Comparison of ENCODE assay signal across 8 cellular contexts in the genomic region with DNA sequence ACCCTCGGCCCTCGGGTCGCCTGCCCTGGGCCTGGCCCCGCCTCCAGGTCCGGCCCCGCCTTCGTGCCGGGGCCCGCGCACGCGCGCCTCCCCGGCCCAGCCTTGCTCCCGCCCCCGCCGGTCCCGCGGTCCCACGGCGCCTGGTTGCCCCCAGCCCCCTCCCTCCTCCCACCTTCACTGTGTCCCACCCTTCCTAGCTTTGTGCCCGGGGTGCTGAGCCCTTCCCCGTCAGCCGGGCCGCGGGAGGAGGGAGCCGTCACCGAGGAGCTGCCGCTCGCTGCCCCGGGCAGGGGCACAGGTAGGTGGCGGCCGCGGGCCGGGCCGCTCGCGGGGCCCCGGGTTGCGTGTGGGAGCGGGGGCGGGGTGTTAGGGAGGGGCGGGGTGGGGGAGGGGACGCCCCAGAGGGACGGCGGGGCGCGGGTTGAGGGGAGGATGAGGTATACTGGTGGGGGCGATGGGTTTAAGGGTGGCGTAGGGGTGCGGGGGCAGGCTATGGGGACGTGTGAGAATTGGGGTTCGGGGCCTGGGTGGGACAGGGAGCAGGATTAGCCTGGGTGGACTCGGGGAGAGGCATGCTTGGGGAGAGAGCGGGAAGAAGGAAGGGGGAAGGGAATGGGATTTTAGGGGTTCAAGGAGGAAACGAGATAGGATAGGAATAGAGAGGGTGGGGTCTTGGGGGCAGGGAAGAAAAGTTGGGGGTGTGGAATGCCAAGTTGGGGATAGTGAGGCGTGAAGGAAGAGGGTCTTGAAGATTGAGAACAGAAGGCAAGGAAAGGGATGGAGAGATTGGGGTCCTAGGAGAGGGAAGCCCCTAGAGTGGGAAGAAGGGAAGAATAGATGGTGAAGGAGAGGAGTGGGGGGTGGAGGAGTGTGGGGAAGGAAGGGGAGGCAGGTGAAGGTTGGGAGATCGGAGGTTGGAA. TPM values are rescaled to one million over a fixed set of nuclear protein-coding genes. Genes with fewer than 3 reads are reported as not detected.
DNase-seq lines count a peak whose midpoint lies in the region; ATAC-seq, FAIRE-seq and TF ChIP-seq lines count a peak whose summit lies in the region.

A gene with protein sequence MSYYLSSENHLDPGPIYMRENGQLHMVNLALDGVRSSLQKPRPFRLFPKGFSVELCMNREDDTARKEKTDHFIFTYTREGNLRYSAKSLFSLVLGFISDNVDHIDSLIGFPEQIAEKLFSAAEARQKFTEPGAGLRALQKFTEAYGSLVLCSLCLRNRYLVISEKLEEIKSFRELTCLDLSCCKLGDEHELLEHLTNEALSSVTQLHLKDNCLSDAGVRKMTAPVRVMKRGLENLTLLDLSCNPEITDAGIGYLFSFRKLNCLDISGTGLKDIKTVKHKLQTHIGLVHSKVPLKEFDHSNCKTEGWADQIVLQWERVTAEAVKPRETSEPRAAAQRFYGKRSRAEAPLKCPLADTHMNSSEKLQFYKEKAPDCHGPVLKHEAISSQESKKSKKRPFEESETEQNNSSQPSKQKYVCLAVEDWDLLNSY (plus strand): TSS at position 99 of the 920 bp plus-strand sequence. CDS start 5,650 bp downstream, outside the sequence.

- in situ Hi-C loops in mammary epithelial cell (cut with MboI; ENCODE audit: low sequenced_read_pairs in 2 of 2) = no loop called here
- in situ Hi-C loops in HepG2 (cut with HindIII; ENCODE audit: extremely low pct_ligation_motif_present, low pct_unique_long_range_greater_than_20kb) = no loop called here

- peak within 1 kb of the TSS; percentile 84 for H3K27ac ChIP-seq in mammary epithelial cell (ENCODE audit: insufficient read depth, low read depth, low read length)
- H3K27ac ChIP-seq in HepG2 (ENCODE audit: extremely low read length, insufficient read depth, low read length) = peak within 1 kb of the TSS; percentile 82
- peak within 1 kb of the TSS; percentile 68 for H3K27ac ChIP-seq in temporal lobe (ENCODE audit: low read depth, low read length)

- POLR2A ChIA-PET in HepG2 (lab: Yijun Ruan, JAX) = interaction anchor here (0.6 to 2.6 kb wide), 22 partner anchors 7 to 116 kb away, joined by 3 to 46 read pairs (median 6); a partner anchor contains a TSS

- H3K9me3 ChIP-seq in mammary epithelial cell (replicated peaks; ENCODE audit: insufficient read depth, low read length) = no peaks in the 10 kb centered on the region
- H3K9me3 ChIP-seq in HepG2 (ENCODE audit: low read length) = no peaks in the 10 kb centered on the region

- TF ChIP-seq POLR2A in GM12892 (IDR thresholded peaks at IDR 0.05; ENCODE audit: low read depth, low read length) (peak; percentile 29; the same call in 1 of the 2 replicates), HepG2 (IDR thresholded peaks at IDR 0.05; ENCODE audit: insufficient read depth in 1 of 2, low read depth in 2 of 2, low read length in 2 of 2) (peak in 1 of 2 experiments; percentile 32; a peak in 1 of 4 replicates)

- intact Hi-C loops in mammary epithelial cell (cut with micrococcal nuclease) (loop anchor here (1.0 kb wide), 2 partner anchors 11 to 57 kb away; a partner anchor contains a TSS), HepG2 (cut with micrococcal nuclease; ENCODE audit: unreplicated experiment) (loop anchor here (5.0 kb wide), 1 partner anchor 54 kb away; a partner anchor contains a TSS)

- CTCF ChIA-PET in mammary epithelial cell (lab: Charles Lee; ENCODE audit: low non-redundant PET) (interaction anchor here (0.6 to 0.7 kb wide), 3 partner anchors 7 to 669 kb away, joined by 3 to 20 read pairs (median 10); no protein-coding TSS in a partner anchor), HepG2 (lab: Yijun Ruan, JAX; ENCODE audit: low intra/inter-chr PET ratio, low total read pairs) (interaction anchor here (4.2 kb wide), 1 partner anchor 69 kb away, joined by 53 read pairs; no protein-coding TSS in a partner anchor)

- H3K27me3 ChIP-seq in mammary epithelial cell (ENCODE audit: insufficient read depth, low read length) = no peaks in the 10 kb centered on the region
- no peaks in the 10 kb centered on the region; a peak in 1 of 5 replicates for H3K27me3 ChIP-seq in HepG2 (ENCODE audit: control insufficient read depth in 1 of 2, insufficient read depth in 2 of 2, low read length in 2 of 2)

- DNase-seq in AG09309 (ENCODE audit: low read depth) (no peak), GM12892 (ENCODE audit: insufficient read length) (peak; percentile 89), NCI-H2227 (lab: John Stamatoyannopoulos, UW; ENCODE audit: unreplicated experiment) (peak; percentile 97), mammary epithelial cell (no peak), HepG2 (ENCODE audit: low spot score) (no peak), hippocampal formation (lab: John Stamatoyannopoulos, UW) (no peak)

- H3K4me1 ChIP-seq in mammary epithelial cell (ENCODE audit: insufficient read depth, low read length) (peaks cover 24% of the 10 kb centered on the region), HepG2 (ENCODE audit: insufficient read depth, low read length) (peaks cover 77% of the 10 kb centered on the region)

- 0% methylated on average over 3 of the region's 58 CpGs for WGBS in mammary epithelial cell (ENCODE audit: low coverage, missing lambda C conversion rate)
- WGBS in HepG2 (ENCODE audit: low lambda C conversion rate) = 1% methylated on average over 33 of the region's 58 CpGs

- H3K9ac ChIP-seq in mammary epithelial cell (ENCODE audit: insufficient read depth, low read length) (peak within 1 kb of the TSS; percentile 73), HepG2 (ENCODE audit: insufficient read depth, low read depth, low read length) (peak within 1 kb of the TSS; percentile 78)

- TF ChIP-seq EP300 in HepG2 (IDR thresholded peaks at IDR 0.05; ENCODE audit: low read depth in 2 of 2, low read length in 2 of 2) (no peak), HepG2 (CRISPR knock-in tag; IDR thresholded peaks at IDR 0.05; ENCODE audit: borderline replicate concordance) (no peak)

- peak within 1 kb of the TSS; percentile 99 for H2AFZ ChIP-seq in mammary epithelial cell (ENCODE audit: low read depth, low read length)
- no peak within 1 kb of the TSS for H2AFZ ChIP-seq in HepG2 (ENCODE audit: low read length)

- H3K4me3 ChIP-seq in AG09309 (ENCODE audit: control insufficient read depth, low read depth, low read length) = peak within 1 kb of the TSS; percentile 88
- peak within 1 kb of the TSS; percentile 90 to 99 (median 96) for H3K4me3 ChIP-seq in mammary epithelial cell (replicated peaks in 1 of 3; ENCODE audit: insufficient read depth in 1 of 3, low read depth in 2 of 3, low read length in 3 of 3)
- peak within 1 kb of the TSS; percentile 84 to 99 (median 98) for H3K4me3 ChIP-seq in HepG2 (replicated peaks in 1 of 3; ENCODE audit: insufficient read depth in 1 of 3, low read depth in 2 of 3, low read length in 3 of 3)

- ATAC-seq in HG02642 (IDR thresholded peaks at IDR 0.05; ENCODE audit: poor library complexity, unreplicated experiment) (peak; percentile 72), HepG2 (peak; percentile 82)

- H3K79me2 ChIP-seq in mammary epithelial cell (ENCODE audit: insufficient read depth, low read length) (peaks cover 86% of the 10 kb centered on the region), HepG2 (ENCODE audit: insufficient read depth, low read length) (peaks cover 57% of the 10 kb centered on the region)

- peaks cover 7% of the 10 kb centered on the region for H3K36me3 ChIP-seq in mammary epithelial cell (ENCODE audit: insufficient read depth, low read length)
- H3K36me3 ChIP-seq in HepG2 (replicated peaks in 1 of 2; ENCODE audit: control insufficient read depth in 1 of 2, insufficient read depth in 2 of 2, low read length in 2 of 2) = peaks cover 2 to 10% of the 10 kb centered on the region in 2 experiments; a peak in 4 of 5 replicates

- dilution Hi-C loops in mammary epithelial cell (cut with HindIII; ENCODE audit: low sequenced_read_pairs) = no loop called here

- peak; percentile 23 for TF ChIP-seq CTCF in AG09309 (IDR thresholded peaks at IDR 0.05; ENCODE audit: control insufficient read depth, insufficient read depth, low read depth, low read length, missing control alignments)
- TF ChIP-seq CTCF in mammary epithelial cell (conservative IDR thresholded peaks at IDR 0.05 in 1 of 2, IDR thresholded peaks at IDR 0.05 in 1 of 2; ENCODE audit: extremely low read depth in 1 of 2, insufficient read depth in 1 of 2, low read depth in 1 of 2, low read length in 2 of 2) = peak in 1 of 2 donors; percentile 50
- TF ChIP-seq CTCF in HepG2 (CRISPR knock-in tag; IDR thresholded peaks at IDR 0.05) = peak; percentile 46

- peak; percentile 94 for FAIRE-seq in GM12892 (lab: Jason Lieb, UNC)
- FAIRE-seq in HepG2 (lab: Jason Lieb, UNC) = no peak

- H3K4me2 ChIP-seq in mammary epithelial cell (ENCODE audit: insufficient read depth, low read depth, low read length) (peak within 1 kb of the TSS; percentile 85), HepG2 (ENCODE audit: low read depth, low read length) (peak within 1 kb of the TSS; percentile 87)

- no peaks in the 10 kb centered on the region for H4K20me1 ChIP-seq in mammary epithelial cell (ENCODE audit: insufficient read depth, low read length)
- 0 out of 2 replicates have a peak, but pooled peaks cover 4% of the 10 kb centered on the region for H4K20me1 ChIP-seq in HepG2 (ENCODE audit: insufficient read depth, low read length)

- no peak; the same call in 1 of the 2 replicates for TF ChIP-seq RAD21 in HepG2 (CRISPR knock-in tag; IDR thresholded peaks at IDR 0.05)

- BruUV-seq in mammary epithelial cell (replicated peaks; lab: Mats Ljungman, UMichigan) (no TSS peak), HepG2 (replicated peaks; lab: Mats Ljungman, UMichigan) (no TSS peak)

RNA-seq across cellular contexts. Expression of the gene that starts here (rescaled TPM):
- 26.8 TPM for polyA plus RNA-seq in GM12892 (2012; ENCODE audit: missing spikeins)
- total RNA-seq in mammary epithelial cell (10 to 100 TPM; 43.7 to 61.0 TPM), HepG2 (2016; rRNA removed; fragmentation: Illumina TruSeq; extraction: Trizol) (43.6 and 55.1 TPM in 2 replicates), temporal lobe (12.3 TPM)
- polyA plus RNA-seq in mammary epithelial cell (53.4 TPM), HepG2 (2011; rRNA removed) (27.2 and 30.6 TPM in 2 replicates)
- polyA minus RNA-seq in mammary epithelial cell = 39.4 TPM
- 14.7 and 15.5 TPM in 2 replicates for total RNA-seq in HepG2 (2016; cell fraction: cytosol; rRNA removed; fragmentation: Illumina TruSeq; extraction: Trizol; ENCODE audit: low read depth)
- 40.9 and 54.9 TPM in 2 replicates for total RNA-seq in HepG2 (2016; cell fraction: insoluble cytoplasmic fraction; rRNA removed; fragmentation: Illumina TruSeq; extraction: Trizol)
- 28.8 and 31.5 TPM in 2 replicates for total RNA-seq in HepG2 (2016; cell fraction: membrane; rRNA removed; fragmentation: Illumina TruSeq; extraction: Trizol)
- 19.6 and 22.9 TPM in 2 replicates for total RNA-seq in HepG2 (2016; cell fraction: nucleus; rRNA removed; fragmentation: Illumina TruSeq; extraction: Trizol)
- polyA plus RNA-seq in HepG2 (2011; cell fraction: cytosol; rRNA removed) = 23.7 and 24.0 TPM in 2 replicates
- 13.2 and 13.6 TPM in 2 replicates for polyA plus RNA-seq in HepG2 (2011; cell fraction: nucleus; rRNA removed)
- polyA plus RNA-seq in HepG2 (2012) = 30.5 and 31.4 TPM in 2 replicates
- 14.5 and 16.9 TPM in 2 replicates for polyA plus RNA-seq in HepG2 (2016; cell fraction: cytosol; fragmentation: Illumina TruSeq; extraction: Trizol; ENCODE audit: low read depth)
- 56.4 and 59.0 TPM in 2 replicates for polyA plus RNA-seq in HepG2 (2016; cell fraction: insoluble cytoplasmic fraction; fragmentation: Illumina TruSeq; extraction: Trizol; ENCODE audit: low read depth)
- 20.2 and 21.5 TPM in 2 replicates for polyA plus RNA-seq in HepG2 (2016; cell fraction: membrane; fragmentation: Illumina TruSeq; extraction: Trizol; ENCODE audit: low read depth)
- polyA plus RNA-seq in HepG2 (2016; cell fraction: nucleus; fragmentation: Illumina TruSeq; extraction: Trizol; ENCODE audit: insufficient read depth, low read depth) = 33.1 and 36.6 TPM in 2 replicates
- 18.6 and 20.1 TPM in 2 replicates for polyA minus RNA-seq in HepG2 (2011; rRNA and poly(A)+ RNA removed; ENCODE audit: low replicate concordance)
- 18.0 and 23.7 TPM in 2 replicates for polyA minus RNA-seq in HepG2 (2011; cell fraction: cytosol; rRNA and poly(A)+ RNA removed)
- 8.9 and 14.4 TPM in 2 replicates for polyA minus RNA-seq in HepG2 (2011; cell fraction: nucleus; rRNA and poly(A)+ RNA removed)

Comparison
In these comparisons a context has a peak if more than half of its experiments do, and no peak if none do; other contexts are left out.
1. DNase-seq: peak in GM12892 (single experiment) and NCI-H2227 (single experiment); none in AG09309 (single experiment), mammary epithelial cell (single experiment), HepG2 (single experiment) and hippocampal formation (0 of 2).
2. Peak in every context shown above with its lines, with median percentiles within 50 percentile points of each other: H3K4me3 ChIP-seq and H3K27ac ChIP-seq.